11 cellular contexts compared by ENCODE assay signal in the genomic region with DNA sequence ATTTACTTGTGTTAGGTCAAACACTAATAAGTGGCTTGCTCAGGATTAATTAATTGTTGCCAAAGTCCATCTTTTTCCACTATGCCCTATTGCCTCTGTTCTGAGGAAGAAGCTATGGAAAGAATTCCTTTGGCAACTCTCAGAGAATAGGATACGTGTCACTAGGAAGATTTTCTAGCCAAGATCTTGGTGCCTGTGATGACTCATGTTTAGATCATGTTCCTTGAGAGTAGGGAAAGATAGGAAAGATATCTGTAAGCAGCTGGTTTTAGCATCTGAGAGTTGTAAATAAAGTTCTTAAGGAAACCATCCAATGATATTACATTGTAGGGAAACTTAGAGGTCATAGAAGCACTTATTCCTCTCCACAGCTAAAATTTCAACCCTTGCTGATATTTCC. TPM values are rescaled to one million over a fixed set of nuclear protein-coding genes. Genes with fewer than 3 reads are reported as not detected.
DNase-seq lines count a peak whose midpoint lies in the region; ATAC-seq and TF ChIP-seq lines count a peak whose summit lies in the region.
"Had no signal": no experiment of that assay in that cellular context is flagged by ENCODE, and none has a peak within 500 bp of the region (broad histone marks: within the 10 kb centered on the region; RNA-seq: fewer than 3 reads in every experiment).

No MANE protein-coding gene starts in this region.

- peaks cover 5% of the 10 kb centered on the region for H3K27me3 ChIP-seq in foreskin keratinocyte
- no peaks in the 10 kb centered on the region for H3K27me3 ChIP-seq in skeletal muscle tissue (ENCODE audit: control insufficient read depth in 3 of 3, insufficient read depth in 3 of 3, low read length in 3 of 3)

- peak; percentile 99 for ATAC-seq in foreskin keratinocyte
- no peak for ATAC-seq in HG02973 (IDR thresholded peaks at IDR 0.05; ENCODE audit: unreplicated experiment)
- ATAC-seq: activated CD8-positive, alpha-beta T cell treated with anti-CD3 and anti-CD28 coated beads for 36 hours had no signal

- H3K27ac ChIP-seq in HEK293 (ENCODE audit: extremely low read depth, low read depth, low read length) (no peak overlapping the region), foreskin keratinocyte (no peak overlapping the region), skeletal muscle tissue (ENCODE audit: low read depth, low read length) (peak overlapping the region; percentile 93)
- H3K27ac ChIP-seq: transverse colon had no signal

- TF ChIP-seq CTCF in HEK293 (tag by site-specific recombination; IDR thresholded peaks at IDR 0.05) (no peak), foreskin keratinocyte (conservative IDR thresholded peaks at IDR 0.05) (no peak)

- POLR2A ChIA-PET in HEK293 (lab: Yijun Ruan, JAX) = no interaction called here

- no peaks in the 10 kb centered on the region for H3K9me3 ChIP-seq in HEK293 (ENCODE audit: control insufficient read depth, insufficient read depth, low read depth, low read length)
- no peaks in the 10 kb centered on the region for H3K9me3 ChIP-seq in skeletal muscle tissue (ENCODE audit: control insufficient read depth in 3 of 3, low read length in 3 of 3)
- H3K9me3 ChIP-seq: transverse colon had no signal

- CTCF ChIA-PET in HEK293 (lab: Yijun Ruan, JAX) = interaction anchor here (0.8 kb wide), 1 partner anchor 12 kb away, joined by 3 read pairs; no protein-coding TSS in a partner anchor

- H3K4me1 ChIP-seq in HEK293 (ENCODE audit: control insufficient read depth, insufficient read depth, low read length) (no peaks in the 10 kb centered on the region), foreskin keratinocyte (peaks cover 7% of the 10 kb centered on the region), skeletal muscle tissue (ENCODE audit: control insufficient read depth in 3 of 3, insufficient read depth in 3 of 3, low read length in 3 of 3) (peaks cover 8 to 17% (median 15%) of the 10 kb centered on the region in 3 donors)
- H3K4me1 ChIP-seq: transverse colon had no signal

- H3K36me3 ChIP-seq in HEK293 (ENCODE audit: control insufficient read depth in 2 of 2, insufficient read depth in 1 of 2, low read length in 2 of 2) = no peaks in the 10 kb centered on the region
- H3K36me3 ChIP-seq in skeletal muscle tissue (ENCODE audit: control insufficient read depth in 3 of 3, insufficient read depth in 3 of 3, low read length in 3 of 3) = no peaks in the 10 kb centered on the region
- H3K36me3 ChIP-seq: transverse colon had no signal

- H3K4me3 ChIP-seq in HEK293 (ENCODE audit: low read depth, low read length) (no peak overlapping the region), skeletal muscle tissue (ENCODE audit: low read length in 3 of 3) (no peak overlapping the region)
- H3K4me3 ChIP-seq: transverse colon had no signal

- DNase-seq in SW 1271 (lab: John Stamatoyannopoulos, UW) (peak; percentile 96 to 100), foreskin keratinocyte (peak; percentile 70 to 84), NCI-H2196 treated with DMSO at 0.1 percent for 48 hours (lab: John Stamatoyannopoulos, UW; ENCODE audit: unreplicated experiment) (no peak), activated gamma-delta T cell (lab: John Stamatoyannopoulos, UW) (no peak), T-helper 1 cell (no peak)
- DNase-seq: activated CD8-positive, alpha-beta T cell treated with anti-CD3 and anti-CD28 coated beads for 36 hours; NCI-H2107; transverse colon had no signal

- no peak overlapping the region for H3K9ac ChIP-seq in skeletal muscle tissue (ENCODE audit: low read depth in 1 of 3, low read length in 3 of 3)

TF ChIP-seq in HEK293, 187 proteins besides CTCF, POLR2A, EP300 and RAD21:
- TF ChIP-seq ZNF670 (tag by site-specific recombination; IDR thresholded peaks at IDR 0.05; ENCODE audit: low read depth) (no peak), TRIM28 (IDR thresholded peaks at IDR 0.05; ENCODE audit: borderline replicate concordance, low read length) (peak; percentile 36; the same call in 1 of the 2 replicates), PRDM1 (tag by site-specific recombination; IDR thresholded peaks at IDR 0.05) (0 out of 2 replicates have a peak, but pooled peaks have one; percentile 30), ZNF629 (tag by site-specific recombination; IDR thresholded peaks at IDR 0.05) (0 out of 2 replicates have a peak, but pooled peaks have one; percentile 28)
TF ChIP-seq in HEK293: peak in this region for 3.

RNA-seq across cellular contexts. Expression of gene SLN, which starts 15.7 kb away (rescaled TPM):
- not detected in 2 replicates for total RNA-seq in foreskin keratinocyte
- polyA plus RNA-seq in foreskin keratinocyte = not detected in 2 replicates
- total RNA-seq in skeletal muscle tissue = 2,012 TPM
- total RNA-seq: activated CD8-positive, alpha-beta T cell treated with anti-CD3 and anti-CD28 coated beads for 36 hours had no signal

Comparison
In these comparisons a context has a peak if more than half of its experiments do, and no peak if none do; other contexts are left out.
1. DNase-seq: peak in SW 1271 (2 of 2) and foreskin keratinocyte (2 of 2); none in NCI-H2196 treated with DMSO at 0.1 percent for 48 hours (single experiment), activated gamma-delta T cell (single experiment) and T-helper 1 cell (0 of 5).
2. RNA of gene SLN, which starts 15.7 kb away (total RNA-seq): 2,012 TPM in skeletal muscle tissue (single experiment); not detected in foreskin keratinocyte; every median in the first group is over 1,000 times any median in the second.